24 cellular contexts compared by ENCODE assay signal in the genomic region with DNA sequence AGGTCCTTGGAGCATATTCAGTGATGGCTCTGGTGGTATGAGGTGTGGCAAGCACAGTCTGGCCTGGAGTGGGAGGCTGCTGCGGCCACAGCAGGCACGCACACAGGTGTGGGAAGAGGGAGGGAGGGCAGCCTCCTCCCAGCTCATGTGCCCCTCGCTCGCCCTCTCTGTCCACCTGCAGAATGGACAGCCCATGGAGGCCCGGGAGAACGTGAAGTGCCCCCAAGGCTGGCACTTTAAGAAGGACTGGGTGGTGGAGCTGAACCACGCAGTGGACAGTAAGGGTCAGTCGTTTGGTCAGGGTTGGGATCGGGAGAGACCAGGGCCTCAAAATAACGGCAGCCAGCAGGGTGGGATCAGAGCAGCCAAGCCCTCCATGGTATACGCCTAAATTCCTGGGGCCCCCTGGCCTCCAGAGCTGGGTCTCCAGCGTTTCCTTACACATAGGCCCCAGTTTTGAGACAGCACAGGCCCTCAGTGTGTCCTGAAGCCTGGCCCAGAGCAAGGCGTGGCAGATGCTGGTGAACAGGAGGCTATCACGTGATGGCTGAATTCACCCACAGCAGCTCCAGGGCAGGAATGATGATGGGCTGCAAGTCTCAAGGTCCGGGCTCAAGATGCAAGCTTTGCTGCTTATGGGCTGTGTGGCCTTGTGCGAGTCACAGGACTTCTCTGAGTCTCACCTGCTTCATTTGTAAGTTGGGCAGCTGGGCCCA. TPM values are rescaled to one million over a fixed set of nuclear protein-coding genes. Genes with fewer than 3 reads are reported as not detected.
"Had no signal": no experiment of that assay in that cellular context is flagged by ENCODE, and none has a peak within 500 bp of the region (broad histone marks: within the 10 kb centered on the region; RNA-seq: fewer than 3 reads in every experiment).

No MANE protein-coding gene starts in this region.

- H2AFZ ChIP-seq: parathyroid adenoma had no signal

- H3K9me3 ChIP-seq: esophagus muscularis mucosa, psoas muscle, stomach, thoracic aorta, vagina had no signal

- H3K9ac ChIP-seq: parathyroid adenoma had no signal

- H3K27me3 ChIP-seq: vagina had no signal

- DNase-seq: effector memory CD8-positive, alpha-beta T cell; foreskin fibroblast; immature natural killer cell; kidney; left cardiac atrium; left ventricle myocardium superior; mesenchymal stem cell; midbrain; psoas muscle; retina; stimulated activated CD4-positive, alpha-beta T cell treated with anti-CD3 and anti-CD28 coated beads, Interleukin-12 subunit alpha, Interleukin-12 subunit beta, amount 100 ng/mL, for 4 hours; stimulated activated naive CD4-positive, alpha-beta T cell; stomach; substantia nigra had no signal

- FAIRE-seq: kidney had no signal

- H3K27ac ChIP-seq: epithelial cell of prostate, esophagus muscularis mucosa, parathyroid adenoma, psoas muscle, skin epidermis, stomach, thoracic aorta, vagina had no signal

- H3K36me3 ChIP-seq: esophagus muscularis mucosa, stomach, thoracic aorta, vagina had no signal

- ATAC-seq: effector memory CD8-positive, alpha-beta T cell; left cardiac atrium; left ventricle myocardium superior; psoas muscle; sciatic nerve had no signal

- H3K4me1 ChIP-seq: parathyroid adenoma, psoas muscle had no signal

- H3K79me2 ChIP-seq: parathyroid adenoma had no signal

- H3K4me3 ChIP-seq: esophagus muscularis mucosa, lung, psoas muscle, skin epidermis, stomach, thoracic aorta, vagina had no signal

RNA-seq across cellular contexts. Expression of a gene that starts 47.9 kb away (rescaled TPM):
- total RNA-seq: left ventricle myocardium superior; natural killer cell treated with Interleukin-12 subunit alpha and Interleukin-12 subunit beta and Interleukin-15 and Interleukin-18, amount 100 ng/mL, for 72 hours; omental fat pad; psoas muscle; thoracic aorta had no signal
- polyA plus RNA-seq: immature natural killer cell had no signal
